ENCODE assay signal across 1 cellular context in genomic region chr2:217466799-217467198, GRCh38.
TF ChIP-seq lines count a peak whose summit lies in the region.

No MANE protein-coding gene starts in this region.

TF ChIP-seq in IMR-90, 13 proteins besides CTCF, POLR2A, EP300 and RAD21 (continued from another document):
- TF ChIP-seq ELK1 (IDR thresholded peaks at IDR 0.05; ENCODE audit: borderline replicate concordance, low read depth, low read length) (no peak), FOS (IDR thresholded peaks at IDR 0.05; ENCODE audit: low read depth, low read length) (no peak), BHLHE40 (IDR thresholded peaks at IDR 0.05; ENCODE audit: low read depth, low read length) (no peak), CEBPB (IDR thresholded peaks at IDR 0.05; ENCODE audit: low read depth, low read length) (no peak), MAFK (IDR thresholded peaks at IDR 0.05; ENCODE audit: low read depth, low read length) (no peak), MXI1 (IDR thresholded peaks at IDR 0.05; ENCODE audit: borderline replicate concordance, low read depth, low read length) (no peak), NFE2L2 (IDR thresholded peaks at IDR 0.05; ENCODE audit: low read depth, low read length) (no peak)
